Comparison of ENCODE assay signal across 8 cellular contexts in the genomic region with DNA sequence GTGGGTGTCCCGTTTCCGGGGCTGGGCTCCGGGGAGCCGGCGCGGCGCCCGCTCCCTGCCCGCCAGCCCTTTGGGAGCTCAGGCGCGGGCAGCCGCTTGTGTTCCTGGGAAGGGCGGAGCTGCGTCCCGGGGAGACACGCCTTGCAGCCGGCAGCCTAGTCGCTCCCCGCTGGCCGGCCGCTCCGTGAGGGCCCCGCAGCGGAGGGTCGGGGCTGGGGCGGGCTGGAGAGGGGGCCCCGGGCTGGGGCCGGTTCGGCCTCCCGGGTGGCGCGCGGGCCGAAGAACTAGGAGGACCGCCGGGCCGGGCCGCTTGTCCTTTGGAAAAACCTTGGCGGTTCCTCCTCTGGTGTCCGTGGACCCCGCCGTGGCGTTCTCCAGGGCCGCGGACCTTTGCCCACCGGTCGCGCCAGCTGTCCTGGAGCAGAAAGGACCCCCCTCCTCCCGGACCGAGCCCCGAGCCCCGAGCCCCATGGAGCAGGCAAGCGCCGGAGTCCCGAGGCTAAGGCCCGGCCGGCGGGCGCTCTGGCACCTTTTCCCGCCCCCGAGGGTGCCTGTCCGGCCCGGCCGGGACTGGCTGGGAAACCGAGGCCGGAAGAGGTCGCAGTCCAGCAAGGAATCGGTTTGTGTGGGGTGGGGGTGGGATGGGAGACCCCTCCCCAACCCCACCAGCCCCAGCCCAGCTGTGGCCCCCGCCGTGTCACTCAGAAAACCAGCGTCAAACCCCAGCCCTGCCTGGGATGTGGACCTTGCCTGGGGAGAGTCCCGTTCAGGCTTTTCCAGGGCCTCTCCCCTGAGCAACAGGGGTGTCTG. TPM values are rescaled to one million over a fixed set of nuclear protein-coding genes. Genes with fewer than 3 reads are reported as not detected.
DNase-seq lines count a peak whose midpoint lies in the region; ATAC-seq and TF ChIP-seq lines count a peak whose summit lies in the region.

No MANE protein-coding gene starts in this region.

- peaks cover 6 to 16% of the 10 kb centered on the region in 2 donors for H3K27me3 ChIP-seq in stomach smooth muscle (ENCODE audit: control insufficient read depth in 1 of 2, insufficient read depth in 2 of 2, low read length in 2 of 2)

- peak; percentile 49 for DNase-seq in AG09309 (ENCODE audit: low read depth)
- DNase-seq in NCI-H226: peak; percentile 34
- DNase-seq in cerebellum (ENCODE audit: low spot score): peak; percentile 55
- peak; percentile 74 for DNase-seq in left lobe of liver (ENCODE audit: low spot score)

- ATAC-seq in left lobe of liver: peak; percentile 94
- ATAC-seq in GM18870 (IDR thresholded peaks at IDR 0.05; ENCODE audit: unreplicated experiment): no peak
- ATAC-seq in HG02571 (IDR thresholded peaks at IDR 0.05; ENCODE audit: unreplicated experiment): no peak

- H3K9ac ChIP-seq in stomach smooth muscle (ENCODE audit: low read length in 2 of 2): peak overlapping the region; percentile 29 to 57

- TF ChIP-seq POLR2A in GM15510 (IDR thresholded peaks at IDR 0.05; ENCODE audit: borderline replicate concordance, extremely low read depth, insufficient read length): peak; percentile 32

- H3K27ac ChIP-seq in stomach smooth muscle (ENCODE audit: low read length): no peak overlapping the region

- peak; percentile 16 for TF ChIP-seq CTCF in AG09309 (IDR thresholded peaks at IDR 0.05; ENCODE audit: control insufficient read depth, insufficient read depth, low read depth, low read length, missing control alignments)

- H3K4me3 ChIP-seq in AG09309 (ENCODE audit: control insufficient read depth, low read depth, low read length): peak overlapping the region; percentile 54
- peak overlapping the region; percentile 75 to 77 for H3K4me3 ChIP-seq in stomach smooth muscle (ENCODE audit: low read length in 2 of 2)

- H3K36me3 ChIP-seq in stomach smooth muscle (ENCODE audit: control insufficient read depth in 2 of 2, insufficient read depth in 2 of 2, low read length in 2 of 2): no peaks in the 10 kb centered on the region

- peaks cover 15% of the 10 kb centered on the region for H3K4me1 ChIP-seq in stomach smooth muscle (ENCODE audit: control insufficient read depth, insufficient read depth, low read length)

- H3K9me3 ChIP-seq in stomach smooth muscle (ENCODE audit: control insufficient read depth in 2 of 2, low read length in 2 of 2): no peaks in the 10 kb centered on the region

RNA-seq across cellular contexts. Expression of gene TBC1D3B, which starts 6.8 kb away (rescaled TPM):
- total RNA-seq in cerebellum (3.3 TPM), left lobe of liver (5.7 TPM)

RNA-seq across cellular contexts. Expression of gene CCL3L1, which starts 13.4 kb away (rescaled TPM):
- 2.8 TPM for total RNA-seq in cerebellum
- 0.38 TPM for total RNA-seq in left lobe of liver

RNA-seq across cellular contexts. Expression of gene CCL4L2, which starts 27.7 kb away (rescaled TPM):
- total RNA-seq in cerebellum (7.0 TPM), left lobe of liver (not detected)
